ENCODE assay signal across 12 cellular contexts in the genomic region with DNA sequence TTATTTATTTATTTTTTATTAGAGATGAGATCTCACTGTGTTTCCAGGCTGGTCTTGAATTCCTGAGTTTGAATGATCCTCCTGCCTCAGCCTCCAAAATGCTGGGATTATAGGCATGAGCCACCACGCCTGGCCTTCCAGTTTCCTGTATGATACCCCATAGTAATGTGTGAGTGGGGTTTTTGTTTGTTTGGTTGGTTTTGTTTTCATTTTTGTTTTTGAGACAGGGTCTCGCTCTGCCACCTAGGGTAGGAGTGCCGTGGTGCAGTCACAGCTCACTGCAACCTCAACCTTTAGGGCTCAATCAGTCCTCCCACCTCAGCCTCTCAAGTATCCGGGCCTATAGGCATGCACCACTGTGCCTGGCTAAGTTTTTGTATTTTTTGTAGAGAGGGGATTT. TPM values are rescaled to one million over a fixed set of nuclear protein-coding genes. Genes with fewer than 3 reads are reported as not detected.
DNase-seq lines count a peak whose midpoint lies in the region; ATAC-seq and TF ChIP-seq lines count a peak whose summit lies in the region.
"Had no signal": no experiment of that assay in that cellular context is flagged by ENCODE, and none has a peak within 500 bp of the region (broad histone marks: within the 10 kb centered on the region; RNA-seq: fewer than 3 reads in every experiment).

No MANE protein-coding gene starts in this region.

- no peaks in the 10 kb centered on the region for H3K9me3 ChIP-seq in Peyer's patch

- POLR2A ChIA-PET in RWPE1 (lab: Yijun Ruan, JAX; ENCODE audit: low non-redundant PET) = no interaction called here

- H3K36me3 Mint-ChIP-seq in memory B cell = peaks cover 1% of the 10 kb centered on the region

- no peaks in the 10 kb centered on the region for H3K27me3 ChIP-seq in Peyer's patch

- no peaks in the 10 kb centered on the region for H3K27me3 Mint-ChIP-seq in memory B cell
- H3K27me3 Mint-ChIP-seq: activated naive CD8-positive, alpha-beta T cell treated with anti-CD3 and anti-CD28 coated beads, Interleukin-2, amount 10 ng/mL, durations not matched to agents 7 days and 5 days; progenitor cell of endocrine pancreas had no signal

- ATAC-seq in GM18868 (IDR thresholded peaks at IDR 0.05; ENCODE audit: unreplicated experiment) (peak; percentile 74), GM21723 (IDR thresholded peaks at IDR 0.05; ENCODE audit: unreplicated experiment) (peak; percentile 71), HG03460 (IDR thresholded peaks at IDR 0.05; ENCODE audit: unreplicated experiment) (peak; percentile 85), memory B cell (ENCODE audit: low read depth) (peak; percentile 90)

- peak in 1 of 6 experiments; percentile 22 for TF ChIP-seq CTCF in Peyer's patch (IDR thresholded peaks at IDR 0.05)
- no peak for TF ChIP-seq CTCF in coronary artery (IDR thresholded peaks at IDR 0.05)
- TF ChIP-seq CTCF in RWPE1 (conservative IDR thresholded peaks at IDR 0.05; ENCODE audit: low read depth) = no peak; the same call in 1 of the 2 replicates

- H3K4me3 ChIP-seq in Peyer's patch = no peak overlapping the region
- H3K4me3 ChIP-seq in coronary artery = no peak overlapping the region

- H3K9me3 Mint-ChIP-seq in memory B cell = no peaks in the 10 kb centered on the region
- H3K9me3 Mint-ChIP-seq: activated naive CD8-positive, alpha-beta T cell treated with anti-CD3 and anti-CD28 coated beads, Interleukin-2, amount 10 ng/mL, durations not matched to agents 7 days and 5 days had no signal

- peak overlapping the region; percentile 15 for H3K27ac Mint-ChIP-seq in memory B cell
- H3K27ac Mint-ChIP-seq: activated naive CD8-positive, alpha-beta T cell treated with anti-CD3 and anti-CD28 coated beads, Interleukin-2, amount 10 ng/mL, durations not matched to agents 7 days and 5 days; progenitor cell of endocrine pancreas had no signal

- no peak for TF ChIP-seq POLR2A in Peyer's patch (IDR thresholded peaks at IDR 0.05)

- peaks cover 18% of the 10 kb centered on the region for H3K4me1 Mint-ChIP-seq in memory B cell

- no peak overlapping the region for H3K27ac ChIP-seq in Peyer's patch
- H3K27ac ChIP-seq in coronary artery = no peak overlapping the region
- H3K27ac ChIP-seq in RWPE1 = no peak overlapping the region

- H3K4me1 ChIP-seq in Peyer's patch = no peaks in the 10 kb centered on the region

- CTCF ChIA-PET in RWPE1 (lab: Yijun Ruan, JAX) = interaction anchor here (0.7 kb wide), 1 partner anchor 45 kb away, joined by 4 read pairs; no protein-coding TSS in a partner anchor

- H3K4me3 Mint-ChIP-seq in memory B cell = peak overlapping the region; percentile 71
- H3K4me3 Mint-ChIP-seq: activated naive CD8-positive, alpha-beta T cell treated with anti-CD3 and anti-CD28 coated beads, Interleukin-2, amount 10 ng/mL, durations not matched to agents 7 days and 5 days had no signal

- DNase-seq in memory B cell (ENCODE audit: low spot score in 2 of 2) (peak; percentile 30 to 32), Peyer's patch (no peak), GOT3 (lab: John Stamatoyannopoulos, UW) (no peak), coronary artery (ENCODE audit: low spot score) (no peak), RWPE1 (ENCODE audit: low spot score) (no peak)
- DNase-seq: activated naive CD8-positive, alpha-beta T cell treated with anti-CD3 and anti-CD28 coated beads, Interleukin-2, amount 10 ng/mL, durations not matched to agents 7 days and 5 days; erythroblast; NCI-H524 treated with DMSO at 0.1 percent for 48 hours had no signal

- no peaks in the 10 kb centered on the region for H3K36me3 ChIP-seq in Peyer's patch

RNA-seq across cellular contexts. Expression of gene GOLM2, which starts 30.9 kb away (rescaled TPM):
- total RNA-seq in Peyer's patch = 10 to 100 TPM; 34.1 to 57.4 (median 43.7) TPM

Comparison
In these comparisons a context has a peak if more than half of its experiments do, and no peak if none do; other contexts are left out.
1. DNase-seq: peak in memory B cell (2 of 2); none in Peyer's patch (0 of 3), GOT3 (single experiment), coronary artery (single experiment) and RWPE1 (single experiment).
2. Peak in every context shown above with its lines, with median percentiles within 50 percentile points of each other: ATAC-seq.